ENCODE assay signal across 12 cellular contexts in genomic region chr9:105150991-105151685, GRCh38.
A peak's percentile ranks its signal among the peaks of the same experiment; 100 is the strongest.
DNase-seq lines count a peak whose midpoint lies in the region; ATAC-seq and TF ChIP-seq lines count a peak whose summit lies in the region.
"Had no signal": no experiment of that assay in that cellular context is flagged by ENCODE, and none has a peak within 500 bp of the region (broad histone marks: within the 10 kb centered on the region; RNA-seq: fewer than 3 reads in every experiment).

No MANE protein-coding gene starts in this region.

- H3K9me3 ChIP-seq in breast epithelium (no peaks in the 10 kb centered on the region), OCI-LY7 (ENCODE audit: low read length) (no peaks in the 10 kb centered on the region)
- H3K9me3 ChIP-seq: BE2C had no signal

- H3K4me3 Mint-ChIP-seq in MCF 10A (ENCODE audit: unreplicated experiment) = no peak overlapping the region
- no peak overlapping the region for H3K4me3 Mint-ChIP-seq in activated T-cell treated with anti-CD3 and anti-CD28 coated beads, Interleukin-2, amount 50 U/mL, for 72 hours

- H2AFZ ChIP-seq in OCI-LY7 (ENCODE audit: low read length) = no peak overlapping the region; the same call in 1 of the 2 replicates

- H3K4me3 ChIP-seq in breast epithelium (no peak overlapping the region), epithelial cell of esophagus (ENCODE audit: low read length) (no peak overlapping the region), OCI-LY7 (ENCODE audit: low read depth, low read length, poor library complexity, severe bottlenecking) (no peak overlapping the region)
- H3K4me3 ChIP-seq: coronary artery had no signal

- peaks cover 17% of the 10 kb centered on the region for H3K4me1 Mint-ChIP-seq in MCF 10A (ENCODE audit: insufficient read depth, unreplicated experiment)
- H3K4me1 Mint-ChIP-seq in activated T-cell treated with anti-CD3 and anti-CD28 coated beads, Interleukin-2, amount 50 U/mL, for 72 hours (ENCODE audit: low read depth) = peaks cover 24% of the 10 kb centered on the region

- no TSS peak for BruUV-seq in MCF 10A (replicated peaks; lab: Mats Ljungman, UMichigan)
- BruUV-seq in OCI-LY7 (replicated peaks; lab: Mats Ljungman, UMichigan) = no TSS peak

- no peak overlapping the region for H3K4me2 ChIP-seq in OCI-LY7 (ENCODE audit: low read length)

- H3K4me1 ChIP-seq in breast epithelium = no peaks in the 10 kb centered on the region
- H3K4me1 ChIP-seq in OCI-LY7 (ENCODE audit: insufficient read depth, low read length, poor library complexity, severe bottlenecking) = peaks cover 5% of the 10 kb centered on the region

- no peak for TF ChIP-seq POLR2A in breast epithelium (IDR thresholded peaks at IDR 0.05)

- ATAC-seq in HG03460 (IDR thresholded peaks at IDR 0.05; ENCODE audit: unreplicated experiment) = no peak
- ATAC-seq in activated T-cell treated with anti-CD3 and anti-CD28 coated beads, Interleukin-2, amount 50 U/mL, for 72 hours (replicated peaks in 1 of 2) = no peak

- DNase-seq in MCF 10A (ENCODE audit: unreplicated experiment) (peak; percentile 17), breast epithelium (ENCODE audit: low spot score in 2 of 2) (no peak), M059J (ENCODE audit: low read depth) (peak; percentile 82), epithelial cell of esophagus (ENCODE audit: low read depth) (peak; percentile 72), NOMO-1 (lab: John Stamatoyannopoulos, UW; ENCODE audit: unreplicated experiment in 2 of 2) (no peak), OCI-LY7 (ENCODE audit: low spot score) (no peak)
- DNase-seq in activated T-cell treated with anti-CD3 and anti-CD28 coated beads, Interleukin-2, amount 50 U/mL, for 72 hours = no peak
- DNase-seq: BE2C, GOT3, NCI-H446 had no signal

- intact Hi-C loops in MCF 10A (cut with micrococcal nuclease) = loop anchor here (10.0 kb wide), 1 partner anchor 156 kb away; no protein-coding TSS in a partner anchor
- intact Hi-C loops in breast epithelium (cut with DNase I; ENCODE audit: low total_unique reads) = no loop called here
- intact Hi-C loops in OCI-LY7 (cut with micrococcal nuclease; ENCODE audit: unreplicated experiment) = no loop called here

- no peak overlapping the region for H3K27ac Mint-ChIP-seq in MCF 10A (ENCODE audit: low read depth, unreplicated experiment)
- H3K27ac Mint-ChIP-seq in activated T-cell treated with anti-CD3 and anti-CD28 coated beads, Interleukin-2, amount 50 U/mL, for 72 hours = no peak overlapping the region

- H3K27me3 ChIP-seq in breast epithelium = no peaks in the 10 kb centered on the region
- H3K27me3 ChIP-seq: BE2C had no signal

- CTCF ChIA-PET in MCF 10A (lab: Yijun Ruan, JAX) = interaction anchor here (0.7 to 11.0 kb wide), 5 partner anchors 8 to 370 kb away, joined by 3 to 59 read pairs (median 4); no protein-coding TSS in a partner anchor
- CTCF ChIA-PET in OCI-LY7 (lab: Charles Lee; ENCODE audit: unreplicated experiment) = no interaction called here

- H3K9me2 ChIP-seq in OCI-LY7 (ENCODE audit: insufficient read depth, low read length) = no peaks in the 10 kb centered on the region

- no peaks in the 10 kb centered on the region for H3K9me3 Mint-ChIP-seq in MCF 10A (ENCODE audit: unreplicated experiment)
- no peaks in the 10 kb centered on the region for H3K9me3 Mint-ChIP-seq in activated T-cell treated with anti-CD3 and anti-CD28 coated beads, Interleukin-2, amount 50 U/mL, for 72 hours

- no peaks in the 10 kb centered on the region for H3K79me2 ChIP-seq in OCI-LY7 (ENCODE audit: insufficient read depth, low read depth, low read length)

- no peaks in the 10 kb centered on the region for H4K20me1 ChIP-seq in OCI-LY7 (ENCODE audit: insufficient read depth, low read length)

- no peaks in the 10 kb centered on the region for H3K27me3 Mint-ChIP-seq in MCF 10A (ENCODE audit: insufficient read depth, unreplicated experiment)
- H3K27me3 Mint-ChIP-seq in activated T-cell treated with anti-CD3 and anti-CD28 coated beads, Interleukin-2, amount 50 U/mL, for 72 hours (ENCODE audit: low read depth) = no peaks in the 10 kb centered on the region

- no peak for TF ChIP-seq CTCF in MCF 10A (IDR thresholded peaks at IDR 0.05; ENCODE audit: unreplicated experiment)
- no peak for TF ChIP-seq CTCF in breast epithelium (IDR thresholded peaks at IDR 0.05)
- no peak for TF ChIP-seq CTCF in epithelial cell of esophagus (IDR thresholded peaks at IDR 0.05; ENCODE audit: insufficient read depth, low read depth, low read length, missing control alignments)
- TF ChIP-seq CTCF in OCI-LY7 (conservative IDR thresholded peaks at IDR 0.05; ENCODE audit: low read length) = no peak

- no peaks in the 10 kb centered on the region for H3K36me3 Mint-ChIP-seq in MCF 10A (ENCODE audit: insufficient read depth, unreplicated experiment)
- no peaks in the 10 kb centered on the region for H3K36me3 Mint-ChIP-seq in activated T-cell treated with anti-CD3 and anti-CD28 coated beads, Interleukin-2, amount 50 U/mL, for 72 hours (ENCODE audit: insufficient read depth in 2 of 2)

- H3K36me3 ChIP-seq in breast epithelium = no peaks in the 10 kb centered on the region
- no peaks in the 10 kb centered on the region for H3K36me3 ChIP-seq in OCI-LY7 (ENCODE audit: insufficient read depth, low read length)
- H3K36me3 ChIP-seq: BE2C had no signal

- H3K27ac ChIP-seq in breast epithelium (no peak overlapping the region), OCI-LY7 (ENCODE audit: low read depth, low read length, poor library complexity, severe bottlenecking) (no peak overlapping the region)
- H3K27ac ChIP-seq: coronary artery had no signal

- POLR2A ChIA-PET in MCF 10A (lab: Yijun Ruan, JAX) = interaction anchor here (1.1 to 1.4 kb wide), 3 partner anchors 13 to 86 kb away, joined by 3 to 5 read pairs (median 4); no protein-coding TSS in a partner anchor
- POLR2A ChIA-PET in OCI-LY7 (lab: Charles Lee) = interaction anchor here (0.6 to 1.0 kb wide), 3 partner anchors 116 to 286 kb away, joined by 3 to 7 read pairs (median 3); no protein-coding TSS in a partner anchor

Comparison
In these comparisons a context has a peak if more than half of its experiments do, and no peak if none do; other contexts are left out.
1. DNase-seq: peak in MCF 10A (single experiment), M059J (single experiment) and epithelial cell of esophagus (single experiment); none in breast epithelium (0 of 2), NOMO-1 (0 of 2), OCI-LY7 (single experiment) and activated T-cell treated with anti-CD3 and anti-CD28 coated beads, Interleukin-2, amount 50 U/mL, for 72 hours (0 of 2).